In the genomic region with DNA sequence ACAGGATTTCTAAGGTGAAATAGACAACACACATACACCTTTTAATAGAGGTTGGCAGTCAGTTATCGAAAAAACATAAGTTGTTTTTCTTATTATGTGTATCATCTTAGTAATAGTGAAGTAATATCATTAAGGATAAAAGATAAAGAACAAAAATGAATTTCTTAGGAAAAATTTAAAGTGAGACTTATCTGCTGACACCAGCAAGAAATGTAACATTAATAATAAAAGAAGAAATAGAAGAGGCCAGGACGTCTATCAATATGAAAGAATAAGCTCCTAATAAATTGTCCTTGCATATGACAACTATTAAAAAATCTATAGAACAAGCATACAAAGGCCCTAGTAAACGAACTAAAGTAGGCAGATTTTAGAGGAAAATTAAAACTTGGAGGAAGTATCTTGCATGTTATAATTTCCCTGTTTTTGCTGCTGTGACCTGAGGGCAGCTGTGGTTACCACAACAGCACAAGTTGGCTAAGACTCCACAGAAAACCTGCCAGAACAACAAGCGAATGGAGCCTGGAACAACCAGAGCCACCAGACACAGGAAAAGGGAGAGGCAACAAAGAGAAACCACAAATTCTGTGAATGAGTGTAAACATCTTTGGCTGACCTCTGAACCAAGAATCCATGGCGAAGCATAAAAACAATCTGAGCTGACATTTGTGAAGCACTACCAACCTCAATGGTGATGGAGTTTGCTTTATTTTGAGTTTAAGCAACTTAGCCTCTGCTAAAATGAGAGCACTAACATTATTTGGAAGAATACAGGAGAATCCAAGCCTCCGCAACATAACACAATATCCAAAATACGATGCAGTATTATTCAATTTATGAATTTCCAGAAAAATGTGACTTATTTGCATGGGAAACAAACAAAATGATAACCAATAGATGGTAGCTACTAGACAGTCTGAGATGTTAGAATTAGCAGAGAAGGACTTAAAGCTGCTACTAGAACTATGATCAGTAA, we compare ENCODE assay signal across 8 cellular contexts.
DNase-seq lines count a peak whose midpoint lies in the region; TF ChIP-seq lines count a peak whose summit lies in the region.

No MANE protein-coding gene starts in this region.

- H3K4me2 ChIP-seq in osteoblast (ENCODE audit: insufficient read depth, low read length): peak overlapping the region; percentile 12

- H3K79me2 ChIP-seq in osteoblast (ENCODE audit: insufficient read depth, low read length): no peaks in the 10 kb centered on the region

- H3K9me3 ChIP-seq in SJCRH30 (replicated peaks) (no peaks in the 10 kb centered on the region), osteoblast (ENCODE audit: low read depth, low read length) (no peaks in the 10 kb centered on the region)

- DNase-seq in ELF-1 (ENCODE audit: low read depth, low spot score): peak; percentile 55
- peak; percentile 37 to 64 for DNase-seq in SJCRH30
- peak; percentile 96 for DNase-seq in fibroblast of pulmonary artery (ENCODE audit: low read depth)
- peak; percentile 79 for DNase-seq in osteoblast (ENCODE audit: insufficient read length, low spot score, missing footprints)
- DNase-seq in NCI-H1092 (lab: John Stamatoyannopoulos, UW): no peak
- DNase-seq in pons (ENCODE audit: low spot score): no peak
- no peak for DNase-seq in NCI-H510A (lab: John Stamatoyannopoulos, UW)
- no peak for DNase-seq in erythroblast (lab: John Stamatoyannopoulos, UW)

- no peaks in the 10 kb centered on the region for H4K20me1 ChIP-seq in osteoblast (ENCODE audit: insufficient read depth, low read length)

- H3K4me3 ChIP-seq in SJCRH30 (no peak overlapping the region), fibroblast of pulmonary artery (replicated peaks; ENCODE audit: low read depth, low read length) (peak overlapping the region; percentile 7), osteoblast (ENCODE audit: insufficient read depth, low read length) (no peak overlapping the region)

- no peak overlapping the region for H3K27ac ChIP-seq in SJCRH30
- no peak overlapping the region for H3K27ac ChIP-seq in osteoblast (ENCODE audit: low read depth, low read length)

- no peak for TF ChIP-seq CTCF in fibroblast of pulmonary artery (IDR thresholded peaks at IDR 0.05; ENCODE audit: low read length, missing control alignments)
- TF ChIP-seq CTCF in osteoblast (IDR thresholded peaks at IDR 0.05; ENCODE audit: extremely low read depth, low read depth, low read length): no peak

- peaks cover 7% of the 10 kb centered on the region; the same call in 1 of the 2 replicates for H3K4me1 ChIP-seq in SJCRH30
- peaks cover 14% of the 10 kb centered on the region for H3K4me1 ChIP-seq in osteoblast (ENCODE audit: insufficient read depth, low read length)

- no peak for TF ChIP-seq POLR2A in erythroblast (IDR thresholded peaks at IDR 0.05; ENCODE audit: low read length)

- H3K27me3 ChIP-seq in SJCRH30: no peaks in the 10 kb centered on the region
- H3K27me3 ChIP-seq in osteoblast (ENCODE audit: insufficient read depth, low read length): no peaks in the 10 kb centered on the region

- H3K36me3 ChIP-seq in SJCRH30: no peaks in the 10 kb centered on the region
- no peaks in the 10 kb centered on the region for H3K36me3 ChIP-seq in osteoblast (ENCODE audit: insufficient read depth, low read length)

- H2AFZ ChIP-seq in osteoblast (ENCODE audit: low read length): peak overlapping the region; percentile 11

Comparison
In these comparisons a context has a peak if more than half of its experiments do, and no peak if none do; other contexts are left out.
1. DNase-seq: peak in ELF-1 (single experiment), SJCRH30 (2 of 2), fibroblast of pulmonary artery (single experiment) and osteoblast (single experiment); none in NCI-H1092 (single experiment), pons (single experiment), NCI-H510A (single experiment) and erythroblast (0 of 2).